Comparison of ENCODE assay signal across 28 cellular contexts in genomic region chr13:37651891-37652290, GRCh38. TPM values are rescaled to one million over a fixed set of nuclear protein-coding genes. Genes with fewer than 3 reads are reported as not detected.
"Had no signal": no experiment of that assay in that cellular context is flagged by ENCODE, and none has a peak within 500 bp of the region (broad histone marks: within the 10 kb centered on the region; RNA-seq: fewer than 3 reads in every experiment).

No MANE protein-coding gene starts in this region.

- H3K27me3 ChIP-seq: colonic mucosa, esophagus squamous epithelium, gastrocnemius medialis, ovary, sigmoid colon, uterus had no signal

- H3K4me3 ChIP-seq: colonic mucosa, esophagus squamous epithelium, gastrocnemius medialis, ovary, prostate gland, sigmoid colon, smooth muscle cell, uterus had no signal

- H3K9me3 ChIP-seq: colonic mucosa, esophagus squamous epithelium, gastrocnemius medialis, ovary, prostate gland, sigmoid colon, uterus had no signal

- H3K27ac ChIP-seq: colonic mucosa, epithelial cell of prostate, esophagus squamous epithelium, gastrocnemius medialis, ovary, prostate gland, sigmoid colon, uterus, VCaP had no signal

- DNase-seq: activated CD4-positive, alpha-beta T cell treated with anti-CD3 and anti-CD28 coated beads for 4 hours; activated CD4-positive, alpha-beta T cell treated with anti-CD3 and anti-CD28 coated beads, Interleukin-2, amount 50 U/mL, for 4 hours; activated naive CD4-positive, alpha-beta T cell; activated T-cell treated with anti-CD3 and anti-CD28 coated beads for 4 hours; activated T-cell treated with anti-CD3 and anti-CD28 coated beads, Interleukin-2, amount 50 U/mL, for 72 hours; anterior cingulate cortex; colonic mucosa; effector CD8-positive, alpha-beta T cell; esophagus squamous epithelium; gastrocnemius medialis; hippocampal formation; left cardiac atrium; left ventricle myocardium superior; ovary; retina; sigmoid colon; stimulated activated CD4-positive, alpha-beta T cell treated with anti-CD3 and anti-CD28 coated beads, Interleukin-1b, Interleukin-23, amount 100 ng/mL, for 48 hours; stimulated activated CD4-positive, alpha-beta T cell treated with anti-CD3 and anti-CD28 coated beads, Interleukin-4, amount 100 ng/mL, for 4 hours; stimulated activated CD8-positive, alpha-beta memory T cell treated with anti-CD3 and anti-CD28 coated beads, Interleukin-4, amount 100 ng/mL, for 48 hours; stimulated activated naive CD8-positive, alpha-beta T cell treated with anti-CD3 and anti-CD28 coated beads, Interleukin-15, amount 100 ng/mL, for 72 hours; substantia nigra; uterus had no signal

- H3K4me1 ChIP-seq: colonic mucosa, esophagus squamous epithelium, gastrocnemius medialis, prostate gland, uterus had no signal

- ATAC-seq: activated naive CD4-positive, alpha-beta T cell treated with anti-CD3 and anti-CD28 coated beads, Interleukin-2, amount 50 U/mL, for 72 hours; activated T-cell treated with anti-CD3 and anti-CD28 coated beads, Interleukin-2, amount 50 U/mL, for 72 hours; gastrocnemius medialis; left cardiac atrium; left ventricle myocardium superior; stimulated activated memory B cell treated with anti-CD40 and anti-IgM and Interleukin-4, amounts not matched to agents 10 μg/mL and 1 μg/mL and 100 μg/mL, for 72 hours; stimulated activated naive CD8-positive, alpha-beta T cell treated with anti-CD3 and anti-CD28 coated beads, Interleukin-15, amount 100 ng/mL, for 72 hours had no signal

- H3K36me3 ChIP-seq: colonic mucosa, esophagus squamous epithelium, gastrocnemius medialis, ovary, prostate gland, sigmoid colon, uterus had no signal

- H3K4me2 ChIP-seq: smooth muscle cell had no signal

RNA-seq across cellular contexts. Expression of gene POSTN, which starts 53.3 kb away (rescaled TPM):
- total RNA-seq: activated naive CD4-positive, alpha-beta T cell treated with anti-CD3 and anti-CD28 coated beads, Interleukin-2, amount 50 U/mL, for 72 hours; activated T-cell treated with anti-CD3 and anti-CD28 coated beads, Interleukin-2, amount 50 U/mL, for 72 hours had no signal
